21 cellular contexts compared by ENCODE assay signal in the genomic region with DNA sequence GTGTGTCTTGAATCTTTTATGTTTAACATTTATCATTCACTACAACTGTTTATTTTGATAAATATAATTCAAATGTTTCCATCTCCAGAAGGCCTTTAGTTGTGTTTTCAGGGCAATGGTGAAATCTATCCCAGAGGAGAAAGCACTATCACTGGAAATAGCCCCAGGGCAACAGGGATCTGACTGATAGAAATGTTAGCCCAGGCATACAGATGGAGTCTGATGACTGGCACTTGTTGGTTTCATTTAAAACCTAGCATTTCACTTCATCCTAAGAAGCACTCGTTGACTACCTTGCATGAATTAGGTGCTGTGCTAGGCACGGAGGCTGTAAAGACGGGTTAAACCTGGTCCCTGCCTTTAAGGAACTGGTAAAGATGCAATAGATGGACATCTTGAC.
DNase-seq lines count a peak whose midpoint lies in the region; ATAC-seq and TF ChIP-seq lines count a peak whose summit lies in the region.
"Had no signal": no experiment of that assay in that cellular context is flagged by ENCODE, and none has a peak within 500 bp of the region (broad histone marks: within the 10 kb centered on the region; RNA-seq: fewer than 3 reads in every experiment).

No MANE protein-coding gene starts in this region.

- DNase-seq in left ventricle myocardium inferior = no peak
- DNase-seq in Right ventricle myocardium inferior (ENCODE audit: missing footprints) = no peak
- peak; percentile 37 for DNase-seq in NCI-H226
- peak; percentile 67 for DNase-seq in islet precursor cell
- no peak for DNase-seq in COR-L47 (lab: John Stamatoyannopoulos, UW)
- DNase-seq: activated CD4-positive, alpha-beta T cell treated with anti-CD3 and anti-CD28 coated beads, Interleukin-2, amount 50 U/mL, for 4 hours; activated naive CD4-positive, alpha-beta T cell; activated T-cell treated with anti-CD3 and anti-CD28 coated beads for 4 hours; CD4-positive, alpha-beta T cell; DMS79 treated with DMSO at 0.1 percent for 48 hours; Kasumi-1; kidney glomerular epithelial cell; naive thymus-derived CD8-positive, alpha-beta T cell; SIG-M5; spleen; T-helper 2 cell; uterus had no signal

- H3K27ac ChIP-seq in left ventricle myocardium inferior (replicated peaks) = peak overlapping the region; percentile 89
- H3K27ac ChIP-seq: VCaP had no signal

- H3K9me3 ChIP-seq in left ventricle myocardium inferior (replicated peaks) = no peaks in the 10 kb centered on the region
- H3K9me3 ChIP-seq: spleen, uterus had no signal

- intact Hi-C loops in left ventricle myocardium inferior (cut with micrococcal nuclease) = no loop called here
- intact Hi-C loops in Right ventricle myocardium inferior (cut with DNase I) = loop anchor here (10.0 kb wide), 1 partner anchor 415 kb away; no protein-coding TSS in a partner anchor

- no peak for TF ChIP-seq CTCF in left ventricle myocardium inferior (IDR thresholded peaks at IDR 0.05; ENCODE audit: borderline replicate concordance)

- H3K36me3 ChIP-seq in left ventricle myocardium inferior = no peaks in the 10 kb centered on the region
- H3K36me3 ChIP-seq: spleen, uterus had no signal

- no peak overlapping the region for H3K4me3 ChIP-seq in left ventricle myocardium inferior
- H3K4me3 ChIP-seq: spleen, uterus had no signal

- H3K4me1 ChIP-seq in left ventricle myocardium inferior = peaks cover 98% of the 10 kb centered on the region

- no peaks in the 10 kb centered on the region for H3K27me3 ChIP-seq in left ventricle myocardium inferior (ENCODE audit: low read depth)
- H3K27me3 ChIP-seq: spleen, uterus had no signal

- ATAC-seq in Right ventricle myocardium inferior (no peak), GM19023 (IDR thresholded peaks at IDR 0.05; ENCODE audit: unreplicated experiment) (no peak), HG03439 (IDR thresholded peaks at IDR 0.05; ENCODE audit: unreplicated experiment) (no peak), HG03280 (IDR thresholded peaks at IDR 0.05; ENCODE audit: unreplicated experiment) (no peak)
- ATAC-seq: naive thymus-derived CD8-positive, alpha-beta T cell had no signal

Comparison
In these comparisons a context has a peak if more than half of its experiments do, and no peak if none do; other contexts are left out.
1. DNase-seq: peak in NCI-H226 (single experiment) and islet precursor cell (single experiment); none in left ventricle myocardium inferior (single experiment), Right ventricle myocardium inferior (single experiment) and COR-L47 (single experiment).